Comparison of ENCODE assay signal across 14 cellular contexts in the genomic region with DNA sequence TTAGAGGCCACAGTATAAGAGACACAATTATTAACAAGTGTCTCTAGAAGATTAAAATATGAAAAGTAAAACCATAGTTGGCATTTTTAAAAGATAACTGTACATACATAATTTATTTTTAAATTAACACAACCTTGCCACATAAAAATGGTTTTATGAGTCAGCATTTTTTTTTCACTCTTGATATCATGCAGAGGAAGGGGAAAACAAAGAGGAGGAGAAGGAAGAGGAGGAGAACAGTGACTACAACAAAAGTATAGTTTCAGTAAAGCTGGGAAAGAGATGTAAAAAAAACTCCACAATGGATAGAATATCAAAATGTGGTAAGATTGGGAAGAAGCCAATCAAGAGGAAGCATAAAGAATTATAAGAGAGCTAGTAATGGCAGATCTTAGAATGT.
"Had no signal": no experiment of that assay in that cellular context is flagged by ENCODE, and none has a peak within 500 bp of the region (broad histone marks: within the 10 kb centered on the region; RNA-seq: fewer than 3 reads in every experiment).

No MANE protein-coding gene starts in this region.

- H3K27ac ChIP-seq: gastrocnemius medialis, left lung, pancreas, tibial nerve, vagina had no signal

- H3K27me3 ChIP-seq: gastrocnemius medialis, left lung, pancreas, tibial nerve, vagina had no signal

- H3K36me3 ChIP-seq: gastrocnemius medialis, left lung, pancreas, tibial nerve, vagina had no signal

- H3K9me3 ChIP-seq: gastrocnemius medialis, left lung, pancreas, tibial nerve, vagina had no signal

- H3K4me3 ChIP-seq: gastrocnemius medialis, left lung, pancreas, tibial nerve, vagina had no signal

- H3K4me1 ChIP-seq: gastrocnemius medialis, left lung, pancreas, tibial nerve, vagina had no signal

- H3K36me3 Mint-ChIP-seq: activated naive CD8-positive, alpha-beta T cell had no signal

- H3K9me3 Mint-ChIP-seq: activated T-cell treated with anti-CD3 and anti-CD28 coated beads, Interleukin-2, amount 50 U/mL, for 4 hours; dendritic cell treated with granulocyte-macrophage colony-stimulating factor and Interleukin-4, amounts not matched to agents 40 ng/mL and 50 ng/mL, for 4 days had no signal

- ATAC-seq: activated T-cell treated with anti-CD3 and anti-CD28 coated beads, Interleukin-2, amount 50 U/mL, for 4 hours; gastrocnemius medialis; left lung; pancreas had no signal

- H3K27ac Mint-ChIP-seq: activated naive CD8-positive, alpha-beta T cell; dendritic cell treated with granulocyte-macrophage colony-stimulating factor and Interleukin-4, amounts not matched to agents 40 ng/mL and 50 ng/mL, for 4 days had no signal

- H3K4me3 Mint-ChIP-seq: activated naive CD8-positive, alpha-beta T cell; activated T-cell treated with anti-CD3 and anti-CD28 coated beads, Interleukin-2, amount 50 U/mL, for 4 hours; dendritic cell treated with granulocyte-macrophage colony-stimulating factor and Interleukin-4, amounts not matched to agents 40 ng/mL and 50 ng/mL, for 4 days had no signal

- FAIRE-seq: pancreas had no signal

- DNase-seq: activated CD4-positive, alpha-beta T cell treated with anti-CD3 and anti-CD28 coated beads for 1 hour; activated CD4-positive, alpha-beta T cell treated with anti-CD3 and anti-CD28 coated beads, Interleukin-2, amount 50 U/mL, for 48 hours; activated effector memory CD4-positive, alpha-beta T cell treated with anti-CD3 and anti-CD28 coated beads, Interleukin-2, amount 50 U/mL, for 16 hours; activated T-cell treated with anti-CD3 and anti-CD28 coated beads, Interleukin-2, amount 50 U/mL, for 4 hours; cerebellar nuclear complex; gastrocnemius medialis; left lung; pancreas; stimulated activated CD4-positive, alpha-beta T cell treated with anti-CD3 and anti-CD28 coated beads, Interleukin-4, amount 100 ng/mL, for 4 hours; T-helper 2 cell had no signal
